27 cellular contexts compared by ENCODE assay signal in genomic region chr1:181640959-181641358, GRCh38.
"Had no signal": no experiment of that assay in that cellular context is flagged by ENCODE, and none has a peak within 500 bp of the region (broad histone marks: within the 10 kb centered on the region; RNA-seq: fewer than 3 reads in every experiment).

No MANE protein-coding gene starts in this region.

- ATAC-seq: body of pancreas, foreskin keratinocyte, heart left ventricle, left colon, right lobe of liver had no signal

- H3K27me3 ChIP-seq: adrenal gland, body of pancreas, esophagus muscularis mucosa, ovary, right lobe of liver, tibial nerve had no signal

- H3K4me1 ChIP-seq: adrenal gland, body of pancreas, esophagus muscularis mucosa, foreskin keratinocyte, heart left ventricle, right lobe of liver, tibial nerve had no signal

- H3K4me3 ChIP-seq: adrenal gland, body of pancreas, esophagus muscularis mucosa, heart left ventricle, ovary, right lobe of liver, tibial nerve had no signal

- H3K36me3 ChIP-seq: adrenal gland, esophagus muscularis mucosa, heart left ventricle, ovary, right lobe of liver, tibial nerve had no signal

- DNase-seq: activated CD4-positive, alpha-beta memory T cell treated with anti-CD3 and anti-CD28 coated beads for 36 hours; activated CD4-positive, alpha-beta T cell treated with anti-CD3 and anti-CD28 coated beads, Interleukin-2, amount 10 ng/mL, durations not matched to agents 24 days and 14 days; activated CD4-positive, CD25-positive, alpha-beta regulatory T cell treated with anti-CD3 and anti-CD28 coated beads, Interleukin-2, amount 50 U/mL, for 72 hours; activated CD8-positive, alpha-beta memory T cell treated with anti-CD3 and anti-CD28 coated beads, Interleukin-2, amount 50 U/mL, for 4 hours; activated effector memory CD4-positive, alpha-beta T cell treated with anti-CD3 and anti-CD28 coated beads, Interleukin-2, amount 50 U/mL, for 16 hours; activated naive CD4-positive, alpha-beta T cell treated with anti-CD3 and anti-CD28 coated beads for 36 hours; activated naive CD8-positive, alpha-beta T cell treated with anti-CD3 and anti-CD28 coated beads for 36 hours; activated T-cell treated with anti-CD3 and anti-CD28 coated beads, Interleukin-2, amount 50 U/mL, for 1 hour; adrenal gland; aorta; body of pancreas; dermis blood vessel endothelial cell; effector CD4-positive, alpha-beta T cell; foreskin keratinocyte; heart left ventricle; hypothalamus; immature natural killer cell; kidney; left colon; naive B cell; nephron progenitor cell; ovary; right lobe of liver; stimulated activated CD4-positive, alpha-beta T cell treated with anti-CD3 and anti-CD28 coated beads, Interleukin-2, amount 100 ng/mL, for 48 hours; stimulated activated naive CD4-positive, alpha-beta T cell treated with Interleukin-2 at 50 U/mL for 16 hours had no signal

- H3K27ac ChIP-seq: adrenal gland, body of pancreas, esophagus muscularis mucosa, foreskin keratinocyte, heart left ventricle, ovary, right lobe of liver, tibial nerve had no signal

- H3K9me3 ChIP-seq: adrenal gland, body of pancreas, esophagus muscularis mucosa, heart left ventricle, ovary, right lobe of liver, tibial nerve had no signal
